In genomic region chr7:137454169-137455166, GRCh38 we compare ENCODE assay signal across 9 cellular contexts.
A peak's percentile ranks its signal among the peaks of the same experiment; 100 is the strongest.
DNase-seq lines count a peak whose midpoint lies in the region; ATAC-seq and TF ChIP-seq lines count a peak whose summit lies in the region.
"Had no signal": no experiment of that assay in that cellular context is flagged by ENCODE, and none has a peak within 500 bp of the region (broad histone marks: within the 10 kb centered on the region; RNA-seq: fewer than 3 reads in every experiment).

No MANE protein-coding gene starts in this region.

- peak; percentile 67 for DNase-seq in DMS 273 (lab: John Stamatoyannopoulos, UW; ENCODE audit: unreplicated experiment)
- no peak for DNase-seq in DMS 273 treated with DMSO at 0.1 percent for 48 hours (lab: John Stamatoyannopoulos, UW)
- DNase-seq in NCI-H2029 (lab: John Stamatoyannopoulos, UW), result peak; percentile 18
- no peak for DNase-seq in WTC11 (ENCODE audit: low spot score)
- peak; percentile 57 to 81 (median 65) for DNase-seq in right cardiac atrium
- DNase-seq in smooth muscle cell of the brain vasculature (ENCODE audit: low read depth, low spot score), result peak; percentile 29
- no peak for DNase-seq in ecto neural progenitor cell (ENCODE audit: low spot score)

- no peaks in the 10 kb centered on the region for H3K9me3 ChIP-seq in right cardiac atrium (ENCODE audit: control insufficient read depth, low read length)
- H3K9me3 ChIP-seq: BLaER1 had no signal

- no peaks in the 10 kb centered on the region for H3K36me3 Mint-ChIP-seq in WTC11

- H3K27me3 ChIP-seq in right cardiac atrium (ENCODE audit: control insufficient read depth, insufficient read depth), result no peaks in the 10 kb centered on the region
- H3K27me3 ChIP-seq: BLaER1 had no signal

- ATAC-seq in HG02798 (IDR thresholded peaks at IDR 0.05; ENCODE audit: poor library complexity, unreplicated experiment) (peak; percentile 78), WTC11 (0 out of 2 replicates have a peak, but pooled peaks have one; percentile 47), right cardiac atrium (peak; percentile 94 to 97)

- POLR2A ChIA-PET in WTC11 (lab: Charles Lee), result no interaction called here

- H3K4me3 Mint-ChIP-seq in WTC11, result no peak overlapping the region

- H3K4me1 ChIP-seq in right cardiac atrium (ENCODE audit: control insufficient read depth, insufficient read depth, low read length), result no peaks in the 10 kb centered on the region
- H3K4me1 ChIP-seq: BLaER1 had no signal

- WGBS in right cardiac atrium, result 8% methylated on average over 14 of the region's 14 CpGs

- H3K27ac Mint-ChIP-seq in WTC11, result no peak overlapping the region

- no peaks in the 10 kb centered on the region for H3K9me3 Mint-ChIP-seq in WTC11

- intact Hi-C loops in right cardiac atrium (cut with DNase I), result loop anchor here in 2 of 4 donors (5.0 to 10.0 kb wide), 2 partner anchors 280 to 287 kb away; no protein-coding TSS in a partner anchor

- peak overlapping the region; percentile 48 for H3K4me3 ChIP-seq in right cardiac atrium (ENCODE audit: low read length)
- H3K4me3 ChIP-seq: BLaER1 had no signal

- CTCF ChIA-PET in WTC11 (lab: Charles Lee), result interaction anchor here (1.0 to 1.7 kb wide), 6 partner anchors 34 to 285 kb away, joined by 3 to 5 read pairs (median 4); no protein-coding TSS in a partner anchor

- TF ChIP-seq CTCF in WTC11 (IDR thresholded peaks at IDR 0.05), result peak; percentile 40; the same call in 1 of the 2 replicates

- H3K27me3 Mint-ChIP-seq in WTC11 (ENCODE audit: low read depth), result no peaks in the 10 kb centered on the region

- H3K4me1 Mint-ChIP-seq in WTC11, result peaks cover 2% of the 10 kb centered on the region

- H3K27ac ChIP-seq in right cardiac atrium (ENCODE audit: low read length), result peak overlapping the region; percentile 45
- H3K27ac ChIP-seq: BLaER1 had no signal

TF ChIP-seq in WTC11, 78 proteins besides CTCF, POLR2A, EP300 and RAD21:
- TF ChIP-seq TEAD4 (CRISPR knock-in tag; IDR thresholded peaks at IDR 0.05) (no peak), ATF1 (CRISPR knock-in tag; IDR thresholded peaks at IDR 0.05) (no peak), ZNF416 (CRISPR knock-in tag; IDR thresholded peaks at IDR 0.05) (no peak), MAX (CRISPR knock-in tag; IDR thresholded peaks at IDR 0.05) (no peak), OVOL2 (CRISPR knock-in tag; IDR thresholded peaks at IDR 0.05; ENCODE audit: borderline replicate concordance) (no peak), TP53 (CRISPR knock-in tag; IDR thresholded peaks at IDR 0.05) (no peak), ZNF138 (CRISPR knock-in tag; conservative IDR thresholded peaks at IDR 0.05) (no peak), ERG (CRISPR knock-in tag; IDR thresholded peaks at IDR 0.05) (no peak), AR (CRISPR knock-in tag; IDR thresholded peaks at IDR 0.05) (no peak)

Comparison
In these comparisons a context has a peak if more than half of its experiments do, and no peak if none do; other contexts are left out.
1. DNase-seq: peak in DMS 273 (single experiment), NCI-H2029 (single experiment), right cardiac atrium (3 of 3) and smooth muscle cell of the brain vasculature (single experiment); none in DMS 273 treated with DMSO at 0.1 percent for 48 hours (single experiment), WTC11 (single experiment) and ecto neural progenitor cell (single experiment).
2. Peak in every context shown above with its lines, with median percentiles within 50 percentile points of each other: ATAC-seq.